In genomic region chr6:33344771-33345697, GRCh38 we compare ENCODE assay signal across 8 cellular contexts. TPM values are rescaled to one million over a fixed set of nuclear protein-coding genes. Genes with fewer than 3 reads are reported as not detected.
DNase-seq lines count a peak whose midpoint lies in the region; ATAC-seq and TF ChIP-seq lines count a peak whose summit lies in the region.

No MANE protein-coding gene starts in this region.

- 11 to 16% (median 13%) methylated on average over 22 of the region's 22 CpGs for WGBS in stomach, 5 donors

- peak; percentile 25 to 27 for ATAC-seq in naive B cell (ENCODE audit: low read depth in 2 of 2)
- no peak for ATAC-seq in GM18519 (IDR thresholded peaks at IDR 0.05; ENCODE audit: low FRiP score, unreplicated experiment)

- intact Hi-C loops in stomach (cut with DNase I; ENCODE audit: low total_unique reads), result no loop called here

- TF ChIP-seq CTCF in stomach (IDR thresholded peaks at IDR 0.05), result peak in 5 of 7 experiments; percentile 37 to 60 (median 57)

- H3K4me3 Mint-ChIP-seq in naive B cell, result peak overlapping the region; percentile 74 to 93 (median 84)

- H3K4me3 ChIP-seq in stomach, result peak overlapping the region in 2 of 4 donors; percentile 3 to 13

- peaks cover 0 to 3% (median 0%) of the 10 kb centered on the region in 3 donors for H3K27me3 Mint-ChIP-seq in naive B cell

- no peak for TF ChIP-seq POLR2A in stomach (IDR thresholded peaks at IDR 0.05)

- H3K4me1 ChIP-seq in stomach, result peaks cover 0 to 16% (median 12%) of the 10 kb centered on the region in 4 donors

- H3K36me3 ChIP-seq in stomach, result no peaks in the 10 kb centered on the region

- H3K27me3 ChIP-seq in stomach, result no peaks in the 10 kb centered on the region

- peak overlapping the region in 4 of 5 donors; percentile 49 to 63 (median 52) for H3K27ac ChIP-seq in stomach

- H3K36me3 Mint-ChIP-seq in naive B cell, result no peaks in the 10 kb centered on the region

- H3K27ac Mint-ChIP-seq in naive B cell, result peak overlapping the region; percentile 65 to 99 (median 96)

- no peak for TF ChIP-seq EP300 in stomach (IDR thresholded peaks at IDR 0.05)

- peak; percentile 61 for DNase-seq in DMS114 treated with DMSO at 0.1 percent for 48 hours (lab: John Stamatoyannopoulos, UW; ENCODE audit: unreplicated experiment)
- DNase-seq in HuH-7.5 (ENCODE audit: low spot score), result peak; percentile 32
- DNase-seq in NOMO-1 treated with dmso at 0.1 percent for 144 hours (lab: John Stamatoyannopoulos, UW; ENCODE audit: unreplicated experiment), result peak; percentile 45
- DNase-seq in activated CD8-positive, alpha-beta memory T cell treated with anti-CD3 and anti-CD28 coated beads for 24 hours, result peak; percentile 73
- peak; percentile 67 for DNase-seq in epidermal melanocyte (ENCODE audit: insufficient read length, low spot score)
- peak; percentile 79 for DNase-seq in naive B cell
- peak; percentile 66 for DNase-seq in stomach

- H3K4me1 Mint-ChIP-seq in naive B cell, result peaks cover 38 to 50% (median 50%) of the 10 kb centered on the region in 3 donors

- no peaks in the 10 kb centered on the region for H3K9me3 ChIP-seq in stomach

- H3K9me3 Mint-ChIP-seq in naive B cell, result no peaks in the 10 kb centered on the region

RNA-seq across cellular contexts. Expression of gene DAXX, which starts 22.3 kb away (rescaled TPM):
- polyA plus RNA-seq in naive B cell (ENCODE audit: low read depth in 6 of 6) (100 to 1,000 TPM in 3 of 6 donors, 10 to 100 TPM in 3; 61.4 to 140 (median 102) TPM), stomach (10 to 100 TPM; 27.5 to 31.3 (median 27.5) TPM)
- 100 to 1,000 TPM in 2 of 5 donors, 10 to 100 TPM in 3; 18.2 to 127 (median 59.8) TPM for total RNA-seq in stomach

RNA-seq across cellular contexts. Expression of gene ZBTB22, which starts 27.5 kb away (rescaled TPM):
- polyA plus RNA-seq in naive B cell (ENCODE audit: low read depth in 6 of 6) (10 to 100 TPM; 19.2 to 29.9 (median 23.8) TPM), stomach (10 to 100 TPM in 2 of 3 donors, 1 to 10 TPM in 1; 9.8 to 11.8 (median 10.5) TPM)
- total RNA-seq in stomach, result 10 to 100 TPM in 4 of 5 donors, 1 to 10 TPM in 1; 1.2 to 45.2 (median 11.9) TPM

RNA-seq across cellular contexts. Expression of gene TAPBP, which starts 31.2 kb away (rescaled TPM):
- 100 to 1,000 TPM; 450 to 564 (median 508) TPM for polyA plus RNA-seq in naive B cell (ENCODE audit: low read depth in 6 of 6)
- 100 to 1,000 TPM in 2 of 5 donors, 10 to 100 TPM in 3; 29.0 to 242 (median 59.5) TPM for total RNA-seq in stomach
- polyA plus RNA-seq in stomach, result 10 to 100 TPM; 17.0 to 53.5 (median 37.5) TPM

RNA-seq across cellular contexts. Expression of gene RGL2, which starts 46.3 kb away (rescaled TPM):
- polyA plus RNA-seq in naive B cell (ENCODE audit: low read depth in 6 of 6) (10 to 100 TPM; 15.5 to 39.0 (median 17.2) TPM), stomach (100 to 1,000 TPM in 1 of 3 donors, 10 to 100 TPM in 2; 37.4 to 112 (median 44.3) TPM)
- 100 to 1,000 TPM in 1 of 5 donors, 10 to 100 TPM in 4; 10.4 to 103 (median 52.7) TPM for total RNA-seq in stomach

RNA-seq across cellular contexts. Expression of gene KIFC1, which starts 46.6 kb away (rescaled TPM):
- polyA plus RNA-seq in naive B cell (ENCODE audit: low read depth in 6 of 6), result under 1 TPM in 3 of 6 donors, not detected in 3; 0.36 to 0.45 (median 0.36) TPM
- 10 to 100 TPM in 1 of 5 donors, 1 to 10 TPM in 3, not detected in 1; 4.2 to 15.4 (median 6.7) TPM for total RNA-seq in stomach
- 1 to 10 TPM in 2 of 3 donors, under 1 TPM in 1; 0.46 to 9.9 (median 5.4) TPM for polyA plus RNA-seq in stomach

Comparison
In these comparisons a context has a peak if more than half of its experiments do, and no peak if none do; other contexts are left out.
1. RNA of gene TAPBP, which starts 31.2 kb away (polyA plus RNA-seq): 450 to 564 TPM in naive B cell; 17.0 to 53.5 TPM in stomach; every median in the first group is over 4 times any median in the second.
2. Peak in every context shown above with its lines, with median percentiles within 50 percentile points of each other: DNase-seq.